ENCODE assay signal across 1 cellular context in genomic region chr11:36738292-36738861, GRCh38.
TF ChIP-seq lines count a peak whose summit lies in the region.

No MANE protein-coding gene starts in this region.

TF ChIP-seq in GM12878, 131 proteins besides CTCF, POLR2A, EP300 and RAD21 (continued from another document):
- TF ChIP-seq ZBTB33 (IDR thresholded peaks at IDR 0.05) (no peak), NRF1 (conservative IDR thresholded peaks at IDR 0.05; ENCODE audit: low read depth, low read length) (no peak), KLF5 (IDR thresholded peaks at IDR 0.05; ENCODE audit: partially characterized antibody) (no peak), CEBPZ (IDR thresholded peaks at IDR 0.05; ENCODE audit: low read depth, low read length) (no peak), ZBTB4 (CRISPR knock-in tag; IDR thresholded peaks at IDR 0.05) (no peak), GATAD2B (conservative IDR thresholded peaks at IDR 0.05; ENCODE audit: low read depth) (no peak), HDGF (IDR thresholded peaks at IDR 0.05) (no peak), CUX1 (IDR thresholded peaks at IDR 0.05; ENCODE audit: insufficient replicate concordance, low read depth, low read length) (no peak), PKNOX1 (IDR thresholded peaks at IDR 0.05) (peak; percentile 69; the same call in 1 of the 2 replicates), CBX3 (IDR thresholded peaks at IDR 0.05; ENCODE audit: borderline replicate concordance, low read depth) (no peak), RAD51 (IDR thresholded peaks at IDR 0.05) (no peak), ZBTB40 (IDR thresholded peaks at IDR 0.05; ENCODE audit: borderline replicate concordance) (no peak), NR2F1 (conservative IDR thresholded peaks at IDR 0.05) (no peak), CBX5 (IDR thresholded peaks at IDR 0.05; ENCODE audit: low read depth) (no peak), SPI1 (IDR thresholded peaks at IDR 0.05; ENCODE audit: borderline replicate concordance, insufficient read depth, low read depth, low read length) (peak; percentile 78), ZNF24 (IDR thresholded peaks at IDR 0.05) (peak; percentile 74), KDM1A (IDR thresholded peaks at IDR 0.05; ENCODE audit: borderline replicate concordance) (no peak), MEF2B (IDR thresholded peaks at IDR 0.05; ENCODE audit: partially characterized antibody, poor library complexity, severe bottlenecking) (peak; percentile 31)
